In the genomic region with DNA sequence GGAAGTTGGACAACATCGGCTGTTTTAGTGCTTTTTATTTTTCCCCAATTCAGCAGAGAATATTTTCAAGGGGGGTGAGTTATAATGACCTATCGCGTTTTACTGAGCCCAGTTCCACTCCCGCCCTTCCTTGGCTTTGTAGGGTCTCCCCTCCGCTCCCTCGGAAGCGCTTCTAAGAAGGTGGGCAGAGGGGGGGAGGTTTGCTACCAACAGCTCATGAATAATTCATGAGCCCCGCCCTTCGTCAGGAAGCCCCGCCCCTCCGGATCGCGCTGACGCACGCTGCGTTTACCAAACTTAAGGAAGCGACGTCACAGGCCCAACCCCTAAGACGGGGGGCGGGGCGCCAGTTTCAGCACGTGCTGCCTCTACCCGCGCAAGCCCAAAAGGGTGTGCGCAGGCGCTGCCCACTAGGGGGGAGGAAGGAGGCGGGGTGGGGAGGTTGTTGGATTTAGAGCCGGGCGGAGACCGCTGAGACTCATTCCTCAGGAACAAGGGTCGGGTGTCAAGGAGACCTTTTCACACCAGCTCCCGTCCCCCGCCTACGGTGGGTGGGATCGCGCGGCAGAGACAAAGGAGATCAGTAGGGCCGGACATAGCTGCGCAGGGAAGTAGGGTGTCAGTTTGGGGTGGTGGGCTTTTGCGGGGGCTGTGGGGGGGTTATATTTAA, we compare ENCODE assay signal across 8 cellular contexts. TPM values are rescaled to one million over a fixed set of nuclear protein-coding genes. Genes with fewer than 3 reads are reported as not detected.
DNase-seq lines count a peak whose midpoint lies in the region; ATAC-seq and TF ChIP-seq lines count a peak whose summit lies in the region.

No MANE protein-coding gene starts in this region.

- TF ChIP-seq CTCF in GM10248 (IDR thresholded peaks at IDR 0.05; ENCODE audit: control extremely low read depth, extremely low read depth, low read depth, missing control alignments) (peak; percentile 14), SU-DHL-6 (IDR thresholded peaks at IDR 0.05; ENCODE audit: insufficient read depth, low read length, poor library complexity, severe bottlenecking) (no peak), osteocyte (IDR thresholded peaks at IDR 0.05) (no peak)

- H3K4me1 Mint-ChIP-seq in activated naive CD8-positive, alpha-beta T cell treated with anti-CD3 and anti-CD28 coated beads, Interleukin-2, amount 50 U/mL, for 24 hours, result peaks cover 53% of the 10 kb centered on the region
- H3K4me1 Mint-ChIP-seq in osteocyte (ENCODE audit: unreplicated experiment), result peaks cover 32% of the 10 kb centered on the region

- peaks cover 45% of the 10 kb centered on the region for H3K36me3 Mint-ChIP-seq in activated naive CD8-positive, alpha-beta T cell treated with anti-CD3 and anti-CD28 coated beads, Interleukin-2, amount 50 U/mL, for 24 hours (ENCODE audit: low read depth)
- peaks cover 20% of the 10 kb centered on the region for H3K36me3 Mint-ChIP-seq in osteocyte (ENCODE audit: unreplicated experiment)

- peak; percentile 96 for DNase-seq in GM10248 (ENCODE audit: extremely low spot score)
- DNase-seq in NCI-H1417 (lab: John Stamatoyannopoulos, UW), result peak; percentile 99 to 100 (median 100)
- DNase-seq in activated naive CD8-positive, alpha-beta T cell treated with anti-CD3 and anti-CD28 coated beads, Interleukin-2, amount 50 U/mL, for 24 hours, result peak; percentile 100
- DNase-seq in Right ventricle myocardium inferior (ENCODE audit: missing footprints), result peak; percentile 100
- DNase-seq in osteocyte (ENCODE audit: extremely low spot score, unreplicated experiment), result peak; percentile 100

- no peak overlapping the region for H2AFZ ChIP-seq in SU-DHL-6 (ENCODE audit: low read depth, low read length, severe bottlenecking)

- H3K27me3 ChIP-seq in SU-DHL-6 (ENCODE audit: low read length) (no peaks in the 10 kb centered on the region), thymus (ENCODE audit: control insufficient read depth, insufficient read depth) (no peaks in the 10 kb centered on the region)

- CTCF ChIA-PET in GM10248 (lab: Yijun Ruan, JAX), result interaction anchor here (0.9 to 2.3 kb wide), 5 partner anchors 21 to 258 kb away, joined by 3 to 5 read pairs (median 3); no protein-coding TSS in a partner anchor

- peak overlapping the region; percentile 76 for H3K4me2 ChIP-seq in SU-DHL-6 (ENCODE audit: low read depth, low read length, poor library complexity, severe bottlenecking)

- H3F3A ChIP-seq in SU-DHL-6 (ENCODE audit: insufficient read depth), result peaks cover 63% of the 10 kb centered on the region

- peaks cover 27% of the 10 kb centered on the region for H3K79me2 ChIP-seq in SU-DHL-6 (ENCODE audit: insufficient read depth, low read length)

- H3K9ac ChIP-seq in SU-DHL-6 (ENCODE audit: low read length), result peak overlapping the region; percentile 99

- H3K27me3 Mint-ChIP-seq in activated naive CD8-positive, alpha-beta T cell treated with anti-CD3 and anti-CD28 coated beads, Interleukin-2, amount 50 U/mL, for 24 hours, result peaks cover 10% of the 10 kb centered on the region
- H3K27me3 Mint-ChIP-seq in osteocyte (ENCODE audit: unreplicated experiment), result no peaks in the 10 kb centered on the region

- H3K4me3 Mint-ChIP-seq in activated naive CD8-positive, alpha-beta T cell treated with anti-CD3 and anti-CD28 coated beads, Interleukin-2, amount 50 U/mL, for 24 hours, result peak overlapping the region; percentile 99
- H3K4me3 Mint-ChIP-seq in osteocyte (ENCODE audit: unreplicated experiment), result peak overlapping the region; percentile 100

- peaks cover 5% of the 10 kb centered on the region for H3K9me3 Mint-ChIP-seq in activated naive CD8-positive, alpha-beta T cell treated with anti-CD3 and anti-CD28 coated beads, Interleukin-2, amount 50 U/mL, for 24 hours
- H3K9me3 Mint-ChIP-seq in osteocyte (ENCODE audit: unreplicated experiment), result no peaks in the 10 kb centered on the region

- peaks cover 24% of the 10 kb centered on the region for H3K4me1 ChIP-seq in thymus (ENCODE audit: control insufficient read depth, insufficient read depth, low read length)

- no peaks in the 10 kb centered on the region for H3K36me3 ChIP-seq in SU-DHL-6 (ENCODE audit: low read length)
- H3K36me3 ChIP-seq in thymus (ENCODE audit: control insufficient read depth, insufficient read depth), result peaks cover 29% of the 10 kb centered on the region

- under 1% methylated on average over 40 of the region's 40 CpGs for WGBS in thymus

- H3K9me2 ChIP-seq in SU-DHL-6 (replicated peaks; ENCODE audit: insufficient read depth, low read length), result no peaks in the 10 kb centered on the region

- H3K4me3 ChIP-seq in SU-DHL-6 (ENCODE audit: insufficient read depth, low read length, poor library complexity, severe bottlenecking), result peak overlapping the region; percentile 88
- peak overlapping the region; percentile 84 for H3K4me3 ChIP-seq in thymus (ENCODE audit: low read length)

- intact Hi-C loops in Right ventricle myocardium inferior (cut with DNase I), result no loop called here

- H4K20me1 ChIP-seq in SU-DHL-6 (ENCODE audit: low read depth, low read length), result no peaks in the 10 kb centered on the region

- no peaks in the 10 kb centered on the region for H3K9me3 ChIP-seq in SU-DHL-6 (ENCODE audit: insufficient read depth, low read length)
- peaks cover 2% of the 10 kb centered on the region for H3K9me3 ChIP-seq in thymus (ENCODE audit: control insufficient read depth)

- ATAC-seq in HG02678 (IDR thresholded peaks at IDR 0.05; ENCODE audit: unreplicated experiment) (peak; percentile 46), Right ventricle myocardium inferior (peak; percentile 86)
- ATAC-seq in activated naive CD8-positive, alpha-beta T cell treated with anti-CD3 and anti-CD28 coated beads, Interleukin-2, amount 50 U/mL, for 24 hours, result peak; percentile 50

- H3K27ac Mint-ChIP-seq in activated naive CD8-positive, alpha-beta T cell treated with anti-CD3 and anti-CD28 coated beads, Interleukin-2, amount 50 U/mL, for 24 hours, result peak overlapping the region; percentile 100
- H3K27ac Mint-ChIP-seq in osteocyte (ENCODE audit: unreplicated experiment), result peak overlapping the region; percentile 100

- POLR2A ChIA-PET in GM10248 (lab: Yijun Ruan, JAX), result interaction anchor here (0.6 to 1.7 kb wide), 16 partner anchors 10 to 958 kb away, joined by 3 to 4 read pairs (median 3); partner anchors contain the start of genes MCM7, POP7, TRIM4 and UFSP1

- H3K27ac ChIP-seq in SU-DHL-6 (ENCODE audit: low read depth, low read length) (peak overlapping the region; percentile 96), thymus (ENCODE audit: low read depth) (peak overlapping the region; percentile 100)

RNA-seq across cellular contexts. Expression of gene MEPCE, which starts 0.5 kb away (rescaled TPM):
- total RNA-seq in Right ventricle myocardium inferior, result 24.9 TPM
- 50.0 and 50.1 TPM in 2 replicates for total RNA-seq in osteocyte
- polyA plus RNA-seq in thymus, result 37.4 TPM

RNA-seq across cellular contexts. Expression of gene ZCWPW1, which starts 0.6 kb away (rescaled TPM):
- total RNA-seq in Right ventricle myocardium inferior (4.4 TPM), osteocyte (4.4 and 5.0 TPM in 2 replicates)
- polyA plus RNA-seq in thymus, result 33.9 TPM

RNA-seq across cellular contexts. Expression of gene PPP1R35, which starts 7.2 kb away (rescaled TPM):
- total RNA-seq in Right ventricle myocardium inferior, result 12.4 TPM
- total RNA-seq in osteocyte, result 22.8 and 32.1 TPM in 2 replicates
- 107 TPM for polyA plus RNA-seq in thymus

RNA-seq across cellular contexts. Expression of gene SPACDR, which starts 35.0 kb away (rescaled TPM):
- total RNA-seq in Right ventricle myocardium inferior, result 0.35 TPM
- total RNA-seq in osteocyte, result 0.46 TPM in 1 of 2 replicates, not detected in the other
- polyA plus RNA-seq in thymus, result 2.4 TPM

RNA-seq across cellular contexts. Expression of gene TSC22D4, which starts 49.9 kb away (rescaled TPM):
- total RNA-seq in Right ventricle myocardium inferior (50.3 TPM), osteocyte (46.8 and 46.9 TPM in 2 replicates)
- 67.7 TPM for polyA plus RNA-seq in thymus

Comparison
In these comparisons a context has a peak if more than half of its experiments do, and no peak if none do; other contexts are left out.
1. Peak in every context shown above with its lines: DNase-seq, ATAC-seq, H3K4me3 ChIP-seq and H3K27ac ChIP-seq.